Comparison of ENCODE assay signal across 8 cellular contexts in the genomic region with DNA sequence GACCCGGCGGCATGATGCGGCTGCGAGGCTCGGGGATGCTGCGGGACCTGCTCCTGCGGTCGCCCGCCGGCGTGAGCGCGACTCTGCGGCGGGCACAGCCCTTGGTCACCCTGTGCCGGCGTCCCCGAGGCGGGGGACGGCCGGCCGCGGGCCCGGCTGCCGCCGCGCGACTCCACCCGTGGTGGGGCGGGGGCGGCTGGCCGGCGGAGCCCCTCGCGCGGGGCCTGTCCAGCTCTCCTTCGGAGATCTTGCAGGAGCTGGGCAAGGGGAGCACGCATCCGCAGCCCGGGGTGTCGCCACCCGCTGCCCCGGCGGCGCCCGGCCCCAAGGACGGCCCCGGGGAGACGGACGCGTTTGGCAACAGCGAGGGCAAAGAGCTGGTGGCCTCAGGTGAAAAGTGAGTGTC. TPM values are rescaled to one million over a fixed set of nuclear protein-coding genes. Genes with fewer than 3 reads are reported as not detected.
DNase-seq lines count a peak whose midpoint lies in the region; ATAC-seq, FAIRE-seq and TF ChIP-seq lines count a peak whose summit lies in the region.

No MANE protein-coding gene starts in this region.

- peaks cover 27% of the 10 kb centered on the region for H3K4me1 Mint-ChIP-seq in T-helper 2 cell treated with Interferon-gamma antibody and Interleukin-4, amounts not matched to agents 5 μg/mL and 100 μg/mL, for 36 hours (ENCODE audit: low read depth)

- POLR2A ChIA-PET in RWPE1 (lab: Yijun Ruan, JAX; ENCODE audit: low non-redundant PET): interaction anchor here (0.6 kb wide), 1 partner anchor 22 kb away, joined by 3 read pairs; no protein-coding TSS in a partner anchor

- FAIRE-seq in pancreas (lab: Jason Lieb, UNC): no peak

- peaks cover 14 to 25% (median 19%) of the 10 kb centered on the region in 3 donors for H3K4me1 ChIP-seq in pancreas

- H3K4me3 ChIP-seq in fibroblast of the aortic adventitia (ENCODE audit: low read depth, low read length): peak overlapping the region; percentile 98
- H3K4me3 ChIP-seq in pancreas: peak overlapping the region; percentile 93 to 98 (median 93)

- TF ChIP-seq CTCF in RWPE1 (conservative IDR thresholded peaks at IDR 0.05; ENCODE audit: low read depth): no peak
- no peak for TF ChIP-seq CTCF in fibroblast of the aortic adventitia (IDR thresholded peaks at IDR 0.05; ENCODE audit: insufficient read depth, low read length)
- TF ChIP-seq CTCF in pancreas (IDR thresholded peaks at IDR 0.05): no peak

- no peaks in the 10 kb centered on the region for H3K9me3 Mint-ChIP-seq in T-helper 2 cell treated with Interferon-gamma antibody and Interleukin-4, amounts not matched to agents 5 μg/mL and 100 μg/mL, for 36 hours

- intact Hi-C loops in pancreas (cut with DNase I): no loop called here

- peaks cover 30% of the 10 kb centered on the region for H3K36me3 Mint-ChIP-seq in T-helper 2 cell treated with Interferon-gamma antibody and Interleukin-4, amounts not matched to agents 5 μg/mL and 100 μg/mL, for 36 hours (ENCODE audit: low read depth)

- peaks cover 0 to 3% (median 0%) of the 10 kb centered on the region in 4 donors for H3K9me3 ChIP-seq in pancreas

- H3K27ac ChIP-seq in RWPE1: peak overlapping the region; percentile 94
- peak overlapping the region; percentile 93 to 99 (median 98) for H3K27ac ChIP-seq in pancreas

- H3K4me3 Mint-ChIP-seq in T-helper 2 cell treated with Interferon-gamma antibody and Interleukin-4, amounts not matched to agents 5 μg/mL and 100 μg/mL, for 36 hours: peak overlapping the region; percentile 92

- no peak for DNase-seq in T-helper 2 cell treated with Interferon-gamma antibody and Interleukin-4, amounts not matched to agents 5 μg/mL and 100 μg/mL, for 36 hours (ENCODE audit: low spot score)
- DNase-seq in T-helper 2 cell: no peak
- peak; percentile 14 for DNase-seq in RWPE1 (ENCODE audit: low spot score)
- no peak for DNase-seq in fibroblast of the aortic adventitia (ENCODE audit: low read depth)
- peak in 1 of 6 donors; percentile 66 for DNase-seq in pancreas
- no peak for DNase-seq in NCI-H446 treated with DMSO at 0.1 percent for 48 hours (lab: John Stamatoyannopoulos, UW)
- no peak for DNase-seq in LoVo (ENCODE audit: low spot score)
- no peak for DNase-seq in effector CD4-positive, alpha-beta T cell

- CTCF ChIA-PET in RWPE1 (lab: Yijun Ruan, JAX): interaction anchor here (0.5 kb wide), 1 partner anchor 19 kb away, joined by 4 read pairs; no protein-coding TSS in a partner anchor

- H3K27ac Mint-ChIP-seq in T-helper 2 cell treated with Interferon-gamma antibody and Interleukin-4, amounts not matched to agents 5 μg/mL and 100 μg/mL, for 36 hours: peak overlapping the region; percentile 98

- 0 to 1% methylated on average over 33 to 52 of the region's 52 CpGs for WGBS in pancreas, 2 donors

- no peaks in the 10 kb centered on the region for H3K27me3 ChIP-seq in pancreas

- ATAC-seq in pancreas: peak; percentile 1 to 31 (median 8)

- H3K27me3 Mint-ChIP-seq in T-helper 2 cell treated with Interferon-gamma antibody and Interleukin-4, amounts not matched to agents 5 μg/mL and 100 μg/mL, for 36 hours (ENCODE audit: low read depth): no peaks in the 10 kb centered on the region

- H3K36me3 ChIP-seq in pancreas: no peaks in the 10 kb centered on the region

RNA-seq across cellular contexts. Expression of a gene that starts 0.5 kb away (rescaled TPM):
- total RNA-seq in fibroblast of the aortic adventitia (ENCODE audit: low replicate concordance) (116 and 627 TPM in 2 replicates), pancreas (10 to 100 TPM; 30.4 to 84.4 (median 51.6) TPM)
- polyA plus RNA-seq in pancreas: 10 to 100 TPM; 20.5 to 54.3 TPM
